ENCODE assay signal across 30 cellular contexts in the genomic region with DNA sequence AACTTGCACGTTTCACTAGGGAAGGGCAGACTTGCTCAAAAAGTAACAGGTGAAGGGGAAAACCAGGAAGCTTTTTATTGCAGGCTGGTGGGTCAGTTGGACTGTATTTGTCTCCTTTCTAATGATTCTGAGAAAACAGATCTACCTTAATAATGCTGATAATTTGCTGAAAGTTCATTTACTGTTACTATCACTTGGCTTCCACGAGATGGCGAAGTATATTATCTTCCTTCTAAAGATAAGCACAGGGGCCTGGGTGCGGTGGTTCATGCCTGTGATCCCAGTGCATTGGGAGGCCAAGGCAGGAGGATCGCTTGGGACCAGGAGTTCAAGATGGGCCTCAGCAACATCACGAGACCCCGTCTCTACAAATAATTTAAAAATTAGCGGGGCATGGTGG. TPM values are rescaled to one million over a fixed set of nuclear protein-coding genes. Genes with fewer than 3 reads are reported as not detected.
"Had no signal": no experiment of that assay in that cellular context is flagged by ENCODE, and none has a peak within 500 bp of the region (broad histone marks: within the 10 kb centered on the region; RNA-seq: fewer than 3 reads in every experiment).

No MANE protein-coding gene starts in this region.

- H3K36me3 Mint-ChIP-seq: activated naive CD4-positive, alpha-beta T cell treated with anti-CD3 and anti-CD28 coated beads, Interleukin-2, amount 50 U/mL, for 24 hours; WTC11 had no signal

- DNase-seq: activated CD4-positive, alpha-beta T cell treated with anti-CD3 and anti-CD28 coated beads for 48 hours; activated CD4-positive, alpha-beta T cell treated with anti-CD3 and anti-CD28 coated beads, Interleukin-2, amount 50 U/mL, for 4 hours; activated CD4-positive, CD25-positive, alpha-beta regulatory T cell treated with anti-CD3 and anti-CD28 coated beads, Interleukin-2, amount 50 U/mL, for 72 hours; activated CD8-positive, alpha-beta memory T cell treated with anti-CD3 and anti-CD28 coated beads, Interleukin-2, amount 50 U/mL, for 48 hours; activated CD8-positive, alpha-beta T cell treated with anti-CD3 and anti-CD28 coated beads, Interleukin-2, amount 10 ng/mL, durations not matched to agents 7 days and 5 days; activated effector memory CD4-positive, alpha-beta T cell treated with Interleukin-2 at 50 U/mL for 16 hours; activated naive CD4-positive, alpha-beta T cell; activated T-cell treated with anti-CD3 and anti-CD28 coated beads, Interleukin-2, amount 50 U/mL, for 1 hour; body of pancreas; central memory CD4-positive, alpha-beta T cell; NCI-H1105 treated with DMSO at 0.1 percent for 48 hours; NCI-H1436 treated with DMSO at 0.1 percent for 48 hours; NCI-H187; NCI-H2081; NCI-H446; NCI-H524 treated with DMSO at 0.1 percent for 48 hours; NCI-H748 treated with DMSO at 0.1 percent for 48 hours; NK-92 treated with Interleukin-12 subunit alpha and Interleukin-12 subunit beta, amount 100 ng/mL, for 24 hours; PC-9; RPMI8226; T-helper 9 cell had no signal

- H2AFZ ChIP-seq: PC-9 had no signal

- H3K4me3 Mint-ChIP-seq: activated CD8-positive, alpha-beta T cell treated with anti-CD3 and anti-CD28 coated beads, Interleukin-2, amount 10 ng/mL, durations not matched to agents 7 days and 5 days; activated naive CD4-positive, alpha-beta T cell treated with anti-CD3 and anti-CD28 coated beads, Interleukin-2, amount 50 U/mL, for 24 hours; activated T-helper 1 cell treated with anti-CD3 and anti-CD28 coated beads, Interleukin-12 subunit alpha, Interleukin-12 subunit beta, Interleukin-2, Interleukin-4 antibody, amounts not matched to agents 30 ng/mL and 10 ng/mL and 1 ng/mL, durations not matched to agents 14 hours and 24 hours and 36 hours; T-helper 1 cell treated with Interleukin-12 subunit alpha and Interleukin-12 subunit beta and Interleukin-4 antibody, amounts not matched to agents 30 μg/mL and 1 μg/mL, for 36 hours; WTC11 had no signal

- H3K36me3 ChIP-seq: ascending aorta, SJSA1 had no signal

- H3K4me1 ChIP-seq: ascending aorta, SJSA1 had no signal

- H3K27ac ChIP-seq: ascending aorta, body of pancreas, PC-9, SJSA1 had no signal

- H3K27me3 ChIP-seq: ascending aorta, body of pancreas, SJSA1 had no signal

- H3K4me1 Mint-ChIP-seq: activated naive CD4-positive, alpha-beta T cell treated with anti-CD3 and anti-CD28 coated beads, Interleukin-2, amount 50 U/mL, for 24 hours; WTC11 had no signal

- H3K27ac Mint-ChIP-seq: activated CD8-positive, alpha-beta T cell treated with anti-CD3 and anti-CD28 coated beads, Interleukin-2, amount 10 ng/mL, durations not matched to agents 7 days and 5 days; activated naive CD4-positive, alpha-beta T cell treated with anti-CD3 and anti-CD28 coated beads, Interleukin-2, amount 50 U/mL, for 24 hours; activated T-helper 1 cell treated with anti-CD3 and anti-CD28 coated beads, Interleukin-12 subunit alpha, Interleukin-12 subunit beta, Interleukin-2, Interleukin-4 antibody, amounts not matched to agents 30 ng/mL and 10 ng/mL and 1 ng/mL, durations not matched to agents 14 hours and 24 hours and 36 hours; T-helper 1 cell treated with Interleukin-12 subunit alpha and Interleukin-12 subunit beta and Interleukin-4 antibody, amounts not matched to agents 30 μg/mL and 1 μg/mL, for 36 hours; WTC11 had no signal

- ATAC-seq: activated CD8-positive, alpha-beta T cell treated with anti-CD3 and anti-CD28 coated beads, Interleukin-2, amount 10 ng/mL, durations not matched to agents 7 days and 5 days; body of pancreas; Right ventricle myocardium inferior; WTC11 had no signal

- H3K9me3 Mint-ChIP-seq: activated naive CD4-positive, alpha-beta T cell treated with anti-CD3 and anti-CD28 coated beads, Interleukin-2, amount 50 U/mL, for 24 hours; activated T-helper 1 cell treated with anti-CD3 and anti-CD28 coated beads, Interleukin-12 subunit alpha, Interleukin-12 subunit beta, Interleukin-2, Interleukin-4 antibody, amounts not matched to agents 30 ng/mL and 10 ng/mL and 1 ng/mL, durations not matched to agents 14 hours and 24 hours and 36 hours; T-helper 1 cell treated with Interleukin-12 subunit alpha and Interleukin-12 subunit beta and Interleukin-4 antibody, amounts not matched to agents 30 μg/mL and 1 μg/mL, for 36 hours had no signal

- H3K27me3 Mint-ChIP-seq: activated naive CD4-positive, alpha-beta T cell treated with anti-CD3 and anti-CD28 coated beads, Interleukin-2, amount 50 U/mL, for 24 hours had no signal

- FAIRE-seq: bronchial epithelial cell had no signal

- H3K4me3 ChIP-seq: ascending aorta, body of pancreas, PC-9, SJSA1 had no signal

- H3K4me2 ChIP-seq: PC-9 had no signal

- H3K9me3 ChIP-seq: ascending aorta, body of pancreas, SJSA1 had no signal

RNA-seq across cellular contexts. Expression of gene CCKAR, which starts 16.4 kb away (rescaled TPM):
- total RNA-seq: activated CD8-positive, alpha-beta T cell treated with anti-CD3 and anti-CD28 coated beads, Interleukin-2, amount 10 ng/mL, durations not matched to agents 7 days and 5 days; activated T-helper 1 cell treated with anti-CD3 and anti-CD28 coated beads, Interleukin-12 subunit alpha, Interleukin-12 subunit beta, Interleukin-2, Interleukin-4 antibody, amounts not matched to agents 30 ng/mL and 10 ng/mL and 1 ng/mL, durations not matched to agents 14 hours and 24 hours and 36 hours; ascending aorta; bronchial epithelial cell; chondrocyte; PC-9; Right ventricle myocardium inferior; SJSA1; WTC11 had no signal
